8 cellular contexts compared by ENCODE assay signal in the genomic region with DNA sequence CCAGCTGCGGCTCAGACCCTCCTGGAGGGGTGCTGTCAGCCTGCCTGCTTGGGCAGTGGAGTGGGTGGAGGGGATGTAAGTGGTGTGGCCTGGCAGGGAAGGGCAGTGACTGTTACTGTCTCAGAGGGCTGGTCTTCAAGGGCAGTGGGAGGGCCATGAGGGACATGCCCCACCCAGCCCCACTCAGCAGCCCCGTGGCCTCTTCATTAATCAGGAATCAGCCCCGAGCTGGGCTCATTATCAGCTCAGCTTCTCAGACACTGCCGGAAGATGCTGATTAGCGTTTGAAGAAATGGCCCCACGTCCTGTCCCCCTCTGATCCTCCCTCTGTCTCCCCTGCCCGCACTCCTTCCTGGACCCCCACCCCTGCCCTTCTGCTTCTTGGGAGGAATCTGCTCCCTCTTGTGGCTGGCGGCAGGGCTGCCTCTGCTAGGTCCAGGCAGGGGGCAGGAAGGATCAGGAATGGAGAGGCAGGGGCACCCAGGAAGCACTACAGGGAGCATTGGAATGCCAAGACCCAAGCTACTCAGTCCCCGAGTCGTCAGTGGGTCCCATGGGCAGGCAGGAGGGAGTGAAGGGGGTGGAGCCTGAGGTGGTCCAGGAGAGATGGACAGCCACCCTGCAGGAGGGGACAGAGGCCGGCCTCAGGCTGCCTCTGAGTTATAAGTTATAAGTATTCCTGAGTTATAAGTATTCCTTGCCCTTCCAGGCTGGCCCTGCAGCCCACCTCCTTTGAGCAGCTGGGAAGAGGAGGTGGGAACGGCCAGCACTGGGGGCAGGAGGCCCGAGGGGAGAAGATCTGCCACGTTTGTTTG. TPM values are rescaled to one million over a fixed set of nuclear protein-coding genes. Genes with fewer than 3 reads are reported as not detected.
DNase-seq lines count a peak whose midpoint lies in the region; ATAC-seq and TF ChIP-seq lines count a peak whose summit lies in the region.

No MANE protein-coding gene starts in this region.

- TF ChIP-seq CTCF in GM13977 (IDR thresholded peaks at IDR 0.05; ENCODE audit: extremely low read depth, insufficient read depth, missing control alignments) (peak; percentile 42), epithelial cell of esophagus (IDR thresholded peaks at IDR 0.05; ENCODE audit: insufficient read depth, low read depth, low read length, missing control alignments) (peak; percentile 58), omental fat pad (IDR thresholded peaks at IDR 0.05) (no peak)

- DNase-seq in AG08396 (ENCODE audit: low spot score) (peak; percentile 83), GM13977 (ENCODE audit: low spot score) (no peak), OCI-M2 (lab: John Stamatoyannopoulos, UW; ENCODE audit: unreplicated experiment) (peak; percentile 43), epithelial cell of esophagus (ENCODE audit: low read depth) (peak; percentile 30), omental fat pad (ENCODE audit: low spot score) (no peak)
- no peak for DNase-seq in stimulated activated CD4-positive, alpha-beta T cell treated with anti-CD3 and anti-CD28 coated beads, Interleukin-2, amount 100 ng/mL, for 48 hours

- H3K4me3 ChIP-seq in epithelial cell of esophagus (ENCODE audit: low read length) = no peak overlapping the region

- in situ Hi-C loops in GM13977 (cut with MboI; ENCODE audit: low pct_unique_long_range_greater_than_20kb, low sequenced_read_pairs, unreplicated experiment) = no loop called here

- ATAC-seq in omental fat pad (ENCODE audit: low FRiP score) = peak; percentile 70
- no peak for ATAC-seq in HG03342 (IDR thresholded peaks at IDR 0.05; ENCODE audit: unreplicated experiment)
- no peak for ATAC-seq in HG03196 (IDR thresholded peaks at IDR 0.05; ENCODE audit: unreplicated experiment)

RNA-seq across cellular contexts. Expression of gene ASIC4, which starts 7.0 kb away (rescaled TPM):
- total RNA-seq in omental fat pad = under 1 TPM in 2 of 4 donors, not detected in 2; 0.12 to 0.19 TPM

RNA-seq across cellular contexts. Expression of gene CHPF, which starts 22.3 kb away (rescaled TPM):
- total RNA-seq in omental fat pad = 10 to 100 TPM; 32.6 to 70.8 (median 45.5) TPM

RNA-seq across cellular contexts. Expression of gene TMEM198, which starts 22.6 kb away (rescaled TPM):
- 1 to 10 TPM; 1.9 to 6.2 (median 2.9) TPM for total RNA-seq in omental fat pad

RNA-seq across cellular contexts. Expression of gene GMPPA, which starts 22.6 kb away (rescaled TPM):
- 10 to 100 TPM; 22.6 to 37.8 (median 29.4) TPM for total RNA-seq in omental fat pad

RNA-seq across cellular contexts. Expression of gene OBSL1, which starts 50.1 kb away (rescaled TPM):
- total RNA-seq in omental fat pad = 100 to 1,000 TPM in 2 of 4 donors, 10 to 100 TPM in 2; 68.6 to 117 (median 88.7) TPM

Comparison
In these comparisons a context has a peak if more than half of its experiments do, and no peak if none do; other contexts are left out.
1. DNase-seq: peak in AG08396 (single experiment), OCI-M2 (single experiment) and epithelial cell of esophagus (single experiment); none in GM13977 (single experiment), omental fat pad (single experiment) and stimulated activated CD4-positive, alpha-beta T cell treated with anti-CD3 and anti-CD28 coated beads, Interleukin-2, amount 100 ng/mL, for 48 hours (0 of 2).
2. CTCF ChIP-seq: peak in GM13977 (single experiment) and epithelial cell of esophagus (single experiment); none in omental fat pad (0 of 3).